ENCODE assay signal across 1 cellular context in genomic region chr1:26493905-26494304, GRCh38.
TF ChIP-seq lines count a peak whose summit lies in the region.

No MANE protein-coding gene starts in this region.

TF ChIP-seq in K562, 482 proteins besides CTCF, POLR2A, EP300 and RAD21 (continued from another document):
- TF ChIP-seq ATF3 (IDR thresholded peaks at IDR 0.05) (peak; percentile 81), ATF3 (CRISPR knock-in tag; conservative IDR thresholded peaks at IDR 0.05) (no peak), NFE2 (IDR thresholded peaks at IDR 0.05; ENCODE audit: low read depth) (peak; percentile 27; the same call in 1 of the 2 replicates), HDAC3 (IDR thresholded peaks at IDR 0.05; ENCODE audit: borderline replicate concordance, partially characterized antibody) (no peak)
